Comparison of ENCODE assay signal across 21 cellular contexts in genomic region chr1:57131701-57132394, GRCh38.
DNase-seq lines count a peak whose midpoint lies in the region; ATAC-seq and TF ChIP-seq lines count a peak whose summit lies in the region.
"Had no signal": no experiment of that assay in that cellular context is flagged by ENCODE, and none has a peak within 500 bp of the region (broad histone marks: within the 10 kb centered on the region; RNA-seq: fewer than 3 reads in every experiment).

No MANE protein-coding gene starts in this region.

- no peaks in the 10 kb centered on the region for H3K36me3 Mint-ChIP-seq in CD14-positive monocyte
- H3K36me3 Mint-ChIP-seq: activated CD8-positive, alpha-beta memory T cell treated with anti-CD3 and anti-CD28 coated beads, Interleukin-2, amount 10 ng/mL, durations not matched to agents 7 days and 5 days; CD8-positive, alpha-beta T cell; stimulated activated memory B cell treated with anti-CD40 and anti-IgM and Interleukin-4, amounts not matched to agents 10 μg/mL and 1 μg/mL and 100 μg/mL, for 72 hours had no signal

- ATAC-seq in Right ventricle myocardium superior (ENCODE audit: poor library complexity) (peak; percentile 88), left ventricle myocardium superior (peak; percentile 94), left lobe of liver (no peak)
- ATAC-seq: A549; activated CD8-positive, alpha-beta memory T cell treated with anti-CD3 and anti-CD28 coated beads, Interleukin-2, amount 10 ng/mL, durations not matched to agents 7 days and 5 days; CD8-positive, alpha-beta T cell; HepG2; stimulated activated memory B cell treated with anti-CD40 and anti-IgM and Interleukin-4, amounts not matched to agents 10 μg/mL and 1 μg/mL and 100 μg/mL, for 72 hours had no signal

- H3K27ac Mint-ChIP-seq in CD14-positive monocyte, result no peak overlapping the region
- H3K27ac Mint-ChIP-seq: activated CD8-positive, alpha-beta memory T cell treated with anti-CD3 and anti-CD28 coated beads, Interleukin-2, amount 10 ng/mL, durations not matched to agents 7 days and 5 days; CD8-positive, alpha-beta T cell; stimulated activated memory B cell treated with anti-CD40 and anti-IgM and Interleukin-4, amounts not matched to agents 10 μg/mL and 1 μg/mL and 100 μg/mL, for 72 hours had no signal

- no peaks in the 10 kb centered on the region for H3K4me1 Mint-ChIP-seq in CD14-positive monocyte
- H3K4me1 Mint-ChIP-seq: activated CD8-positive, alpha-beta memory T cell treated with anti-CD3 and anti-CD28 coated beads, Interleukin-2, amount 10 ng/mL, durations not matched to agents 7 days and 5 days; stimulated activated memory B cell treated with anti-CD40 and anti-IgM and Interleukin-4, amounts not matched to agents 10 μg/mL and 1 μg/mL and 100 μg/mL, for 72 hours had no signal

- intact Hi-C loops in Right ventricle myocardium superior (cut with DNase I), result no loop called here
- intact Hi-C loops in cardiac septum (cut with DNase I), result loop anchor here (2.0 kb wide), 1 partner anchor 71 kb away; no protein-coding TSS in a partner anchor
- intact Hi-C loops in left ventricle myocardium superior (cut with micrococcal nuclease), result no loop called here
- intact Hi-C loops in CD14-positive monocyte (cut with micrococcal nuclease), result no loop called here

- H3K27me3 Mint-ChIP-seq in CD14-positive monocyte (ENCODE audit: low read depth in 3 of 3), result peaks cover 0 to 2% (median 0%) of the 10 kb centered on the region in 3 donors
- H3K27me3 Mint-ChIP-seq: activated CD8-positive, alpha-beta memory T cell treated with anti-CD3 and anti-CD28 coated beads, Interleukin-2, amount 10 ng/mL, durations not matched to agents 7 days and 5 days; stimulated activated memory B cell treated with anti-CD40 and anti-IgM and Interleukin-4, amounts not matched to agents 10 μg/mL and 1 μg/mL and 100 μg/mL, for 72 hours had no signal

- TF ChIP-seq CTCF in astrocyte of the spinal cord (IDR thresholded peaks at IDR 0.05; ENCODE audit: low read depth, low read length) (no peak), CD14-positive monocyte (IDR thresholded peaks at IDR 0.05) (no peak)

- H3K9me3 Mint-ChIP-seq in CD14-positive monocyte, result peaks cover 0 to 1% (median 0%) of the 10 kb centered on the region in 7 donors
- H3K9me3 Mint-ChIP-seq: CD8-positive, alpha-beta T cell; neural crest cell; stimulated activated memory B cell treated with anti-CD40 and anti-IgM and Interleukin-4, amounts not matched to agents 10 μg/mL and 1 μg/mL and 100 μg/mL, for 72 hours had no signal

- no peak overlapping the region for H3K4me3 ChIP-seq in astrocyte of the spinal cord (ENCODE audit: low read depth, low read length)
- H3K4me3 ChIP-seq: A549, adrenal gland, tibial nerve had no signal

- no peak overlapping the region for H3K4me3 Mint-ChIP-seq in CD14-positive monocyte
- H3K4me3 Mint-ChIP-seq: activated CD8-positive, alpha-beta memory T cell treated with anti-CD3 and anti-CD28 coated beads, Interleukin-2, amount 10 ng/mL, durations not matched to agents 7 days and 5 days; CD8-positive, alpha-beta T cell; neural crest cell; stimulated activated memory B cell treated with anti-CD40 and anti-IgM and Interleukin-4, amounts not matched to agents 10 μg/mL and 1 μg/mL and 100 μg/mL, for 72 hours had no signal

- no peak overlapping the region for H3K27ac ChIP-seq in caudate nucleus (ENCODE audit: low read depth, low read length)
- H3K27ac ChIP-seq: A549 had no signal

- in situ Hi-C loops in astrocyte of the spinal cord (cut with HindIII; ENCODE audit: low sequenced_read_pairs), result no loop called here

- DNase-seq in Right ventricle myocardium superior, result no peak
- no peak for DNase-seq in cardiac septum (ENCODE audit: low spot score)
- peak; percentile 50 for DNase-seq in astrocyte of the spinal cord (ENCODE audit: low read depth, low spot score)
- no peak for DNase-seq in left ventricle myocardium superior
- no peak for DNase-seq in activated T-cell treated with anti-CD3 and anti-CD28 coated beads for 4 hours
- no peak for DNase-seq in CD14-positive monocyte (ENCODE audit: low spot score)
- no peak for DNase-seq in caudate nucleus (lab: John Stamatoyannopoulos, UW)
- DNase-seq in left lobe of liver (ENCODE audit: low spot score), result no peak
- DNase-seq: activated CD8-positive, alpha-beta memory T cell treated with anti-CD3 and anti-CD28 coated beads, Interleukin-2, amount 10 ng/mL, durations not matched to agents 7 days and 5 days; activated effector memory CD4-positive, alpha-beta T cell treated with Interleukin-2 at 50 U/mL for 16 hours; CD8-positive, alpha-beta T cell; islet precursor cell; midbrain; MM.1S; NCI-H510A treated with DMSO at 0.1 percent for 48 hours had no signal
